In genomic region chr1:44947060-44947773, GRCh38 we compare ENCODE assay signal across 8 cellular contexts. TPM values are rescaled to one million over a fixed set of nuclear protein-coding genes. Genes with fewer than 3 reads are reported as not detected.
DNase-seq lines count a peak whose midpoint lies in the region; ATAC-seq, FAIRE-seq and TF ChIP-seq lines count a peak whose summit lies in the region.

No MANE protein-coding gene starts in this region.

- H3K27me3 ChIP-seq in mammary epithelial cell (ENCODE audit: insufficient read depth, low read length) = no peaks in the 10 kb centered on the region
- H3K27me3 ChIP-seq in GM12878 (replicated peaks in 1 of 2; ENCODE audit: control insufficient read depth in 2 of 2, insufficient read depth in 2 of 2, low read length in 1 of 2) = no peaks in the 10 kb centered on the region
- no peaks in the 10 kb centered on the region for H3K27me3 ChIP-seq in lower lobe of right lung (ENCODE audit: low read depth)

- RAD21 ChIA-PET in GM12878 (lab: Charles Lee; ENCODE audit: unreplicated experiment) = no interaction called here

- BruUV-seq in MCF 10A (replicated peaks; lab: Mats Ljungman, UMichigan) (no TSS peak), mammary epithelial cell (replicated peaks; lab: Mats Ljungman, UMichigan) (no TSS peak), GM12878 (replicated peaks; lab: Mats Ljungman, UMichigan) (no TSS peak)

- WGBS in mammary epithelial cell (ENCODE audit: low coverage, missing lambda C conversion rate) = 25% methylated on average over 4 of the region's 4 CpGs
- WGBS in GM12878 (ENCODE audit: insufficient coverage, insufficient replicate concordance, low lambda C conversion rate, missing lambda C conversion rate) = 71% methylated on average over 4 of the region's 4 CpGs

- 0 out of 3 replicates have a peak, but pooled peaks have one; percentile 26 for ATAC-seq in GM12878
- ATAC-seq in lower lobe of right lung = peak; percentile 52 to 61
- no peak for ATAC-seq in HG02798 (IDR thresholded peaks at IDR 0.05; ENCODE audit: poor library complexity, unreplicated experiment)
- no peak for ATAC-seq in GM21825 (IDR thresholded peaks at IDR 0.05; ENCODE audit: unreplicated experiment)

- TF ChIP-seq POLR2A in GM12878 (IDR thresholded peaks at IDR 0.05; ENCODE audit: low read depth, low read length) = no peak

- H3K27me3 Mint-ChIP-seq in MCF 10A (ENCODE audit: insufficient read depth, unreplicated experiment) = no peaks in the 10 kb centered on the region
- no peaks in the 10 kb centered on the region for H3K27me3 Mint-ChIP-seq in activated naive CD4-positive, alpha-beta T cell treated with anti-CD3 and anti-CD28 coated beads for 36 hours (ENCODE audit: low read depth)

- CTCF ChIA-PET in MCF 10A (lab: Yijun Ruan, JAX) = interaction anchor here (0.6 to 1.3 kb wide), 4 partner anchors 14 to 219 kb away, joined by 3 to 5 read pairs (median 4); no protein-coding TSS in a partner anchor
- CTCF ChIA-PET in mammary epithelial cell (lab: Charles Lee; ENCODE audit: low non-redundant PET) = no interaction called here
- CTCF ChIA-PET in GM12878 (lab: Yijun Ruan, JAX) = no interaction called here
- CTCF ChIA-PET in activated naive CD4-positive, alpha-beta T cell treated with anti-CD3 and anti-CD28 coated beads for 36 hours (lab: Charles Lee) = interaction anchor here (0.6 kb wide), 1 partner anchor 14 kb away, joined by 3 read pairs; no protein-coding TSS in a partner anchor

- H2AFZ ChIP-seq in mammary epithelial cell (ENCODE audit: low read depth, low read length) (no peak overlapping the region), GM12878 (ENCODE audit: control insufficient read depth, low read depth, low read length) (peak overlapping the region; percentile 15)

- H3K9me3 ChIP-seq in mammary epithelial cell (replicated peaks; ENCODE audit: insufficient read depth, low read length) (no peaks in the 10 kb centered on the region), GM12878 (replicated peaks; ENCODE audit: control insufficient read depth, insufficient read depth, low read length) (no peaks in the 10 kb centered on the region), lower lobe of right lung (no peaks in the 10 kb centered on the region)

- H3K4me3 ChIP-seq in mammary epithelial cell (replicated peaks in 1 of 3; ENCODE audit: insufficient read depth in 1 of 3, low read depth in 2 of 3, low read length in 3 of 3) (no peak overlapping the region), GM12878 (no peak overlapping the region), lower lobe of right lung (no peak overlapping the region)

- H3K9me3 Mint-ChIP-seq in MCF 10A (ENCODE audit: unreplicated experiment) = no peaks in the 10 kb centered on the region
- H3K9me3 Mint-ChIP-seq in activated naive CD4-positive, alpha-beta T cell treated with anti-CD3 and anti-CD28 coated beads for 36 hours = no peaks in the 10 kb centered on the region

- no peak overlapping the region for H3K27ac ChIP-seq in mammary epithelial cell (ENCODE audit: insufficient read depth, low read depth, low read length)
- H3K27ac ChIP-seq in GM12878 (ENCODE audit: control insufficient read depth, insufficient read depth) = peak overlapping the region; percentile 46
- H3K27ac ChIP-seq in lower lobe of right lung = no peak overlapping the region

- in situ Hi-C loops in mammary epithelial cell (cut with MboI; ENCODE audit: low sequenced_read_pairs in 2 of 2) (no loop called here), GM12878 (cut with MboI) (no loop called here)

- dilution Hi-C loops in mammary epithelial cell (cut with HindIII; ENCODE audit: low sequenced_read_pairs) = no loop called here

- no peak overlapping the region for H3K27ac Mint-ChIP-seq in MCF 10A (ENCODE audit: low read depth, unreplicated experiment)
- no peak overlapping the region for H3K27ac Mint-ChIP-seq in activated naive CD4-positive, alpha-beta T cell treated with anti-CD3 and anti-CD28 coated beads for 36 hours

- peak; percentile 26 for DNase-seq in MCF 10A (ENCODE audit: unreplicated experiment)
- no peak for DNase-seq in mammary epithelial cell
- no peak for DNase-seq in GM12878 (ENCODE audit: low read depth, low spot score)
- no peak for DNase-seq in lower lobe of right lung
- no peak for DNase-seq in activated CD8-positive, alpha-beta memory T cell treated with anti-CD3 and anti-CD28 coated beads for 24 hours
- DNase-seq in activated naive CD4-positive, alpha-beta T cell treated with anti-CD3 and anti-CD28 coated beads for 36 hours = no peak

- H3K4me1 ChIP-seq in mammary epithelial cell (ENCODE audit: insufficient read depth, low read length) = peaks cover 11% of the 10 kb centered on the region
- peaks cover 8% of the 10 kb centered on the region; the same call in 1 of the 2 replicates for H3K4me1 ChIP-seq in GM12878 (ENCODE audit: control insufficient read depth, insufficient read depth, low read length)
- H3K4me1 ChIP-seq in lower lobe of right lung = peaks cover 12% of the 10 kb centered on the region

- H3K4me1 Mint-ChIP-seq in MCF 10A (ENCODE audit: insufficient read depth, unreplicated experiment) = peaks cover 10% of the 10 kb centered on the region
- H3K4me1 Mint-ChIP-seq in activated naive CD4-positive, alpha-beta T cell treated with anti-CD3 and anti-CD28 coated beads for 36 hours (ENCODE audit: low read depth) = peaks cover 12% of the 10 kb centered on the region

- TF ChIP-seq CTCF in MCF 10A (IDR thresholded peaks at IDR 0.05; ENCODE audit: unreplicated experiment) = no peak
- TF ChIP-seq CTCF in mammary epithelial cell (conservative IDR thresholded peaks at IDR 0.05 in 1 of 2, IDR thresholded peaks at IDR 0.05 in 1 of 2; ENCODE audit: extremely low read depth in 1 of 2, insufficient read depth in 1 of 2, low read depth in 1 of 2, low read length in 2 of 2) = no peak
- TF ChIP-seq CTCF in GM12878 (IDR thresholded peaks at IDR 0.05 in 2 of 3, conservative IDR thresholded peaks at IDR 0.05 in 1 of 3; ENCODE audit: control insufficient read depth in 2 of 3, extremely low read depth in 1 of 3, insufficient read depth in 1 of 3, low read depth in 3 of 3, low read length in 3 of 3) = no peak
- no peak for TF ChIP-seq CTCF in lower lobe of right lung (IDR thresholded peaks at IDR 0.05)

- TF ChIP-seq RAD21 in GM12878 (IDR thresholded peaks at IDR 0.05; ENCODE audit: insufficient read depth, low read depth, low read length) = no peak

- H3K9ac ChIP-seq in mammary epithelial cell (ENCODE audit: insufficient read depth, low read length) = no peak overlapping the region
- H3K9ac ChIP-seq in GM12878 (ENCODE audit: control insufficient read depth, insufficient read depth, low read length) = no peak overlapping the region

- H3K4me2 ChIP-seq in mammary epithelial cell (ENCODE audit: insufficient read depth, low read depth, low read length) (no peak overlapping the region), GM12878 (ENCODE audit: control insufficient read depth, insufficient read depth) (peak overlapping the region; percentile 53)

- H3K4me3 Mint-ChIP-seq in MCF 10A (ENCODE audit: unreplicated experiment) = no peak overlapping the region
- H3K4me3 Mint-ChIP-seq in activated naive CD4-positive, alpha-beta T cell treated with anti-CD3 and anti-CD28 coated beads for 36 hours = no peak overlapping the region

- intact Hi-C loops in MCF 10A (cut with micrococcal nuclease) (no loop called here), mammary epithelial cell (cut with micrococcal nuclease) (no loop called here), GM12878 (cut with micrococcal nuclease; ENCODE audit: unreplicated experiment) (no loop called here), lower lobe of right lung (cut with DNase I) (no loop called here)
- intact Hi-C loops in activated naive CD4-positive, alpha-beta T cell treated with anti-CD3 and anti-CD28 coated beads for 36 hours (cut with micrococcal nuclease) = no loop called here

- no peaks in the 10 kb centered on the region for H3K36me3 Mint-ChIP-seq in MCF 10A (ENCODE audit: insufficient read depth, unreplicated experiment)
- peaks cover 2% of the 10 kb centered on the region for H3K36me3 Mint-ChIP-seq in activated naive CD4-positive, alpha-beta T cell treated with anti-CD3 and anti-CD28 coated beads for 36 hours (ENCODE audit: low read depth)

- SMC1A ChIA-PET in GM12878 (lab: Charles Lee; ENCODE audit: uncharacterized antibody, unreplicated experiment) = interaction anchor here (0.9 to 1.9 kb wide), 3 partner anchors 13 to 39 kb away, joined by 3 to 5 read pairs (median 4); partner anchors contain the start of gene EIF2B3

- no peak for FAIRE-seq in GM12878 (lab: Jason Lieb, UNC)

- POLR2A ChIA-PET in MCF 10A (lab: Yijun Ruan, JAX) = interaction anchor here (0.6 to 2.1 kb wide), 4 partner anchors 9 to 274 kb away, joined by 3 to 6 read pairs (median 4); no protein-coding TSS in a partner anchor
- POLR2A ChIA-PET in GM12878 (lab: Charles Lee) = interaction anchor here (0.7 kb wide), 1 partner anchor 574 kb away, joined by 3 read pairs; no protein-coding TSS in a partner anchor

- no peaks in the 10 kb centered on the region for H3K79me2 ChIP-seq in mammary epithelial cell (ENCODE audit: insufficient read depth, low read length)
- no peaks in the 10 kb centered on the region for H3K79me2 ChIP-seq in GM12878 (ENCODE audit: control insufficient read depth, insufficient read depth, low read length)

- TF ChIP-seq EP300 in GM12878 (IDR thresholded peaks at IDR 0.05; ENCODE audit: borderline replicate concordance in 1 of 2, control insufficient read depth in 1 of 2, low read depth in 2 of 2, low read length in 2 of 2) = no peak

- H4K20me1 ChIP-seq in mammary epithelial cell (ENCODE audit: insufficient read depth, low read length) (no peaks in the 10 kb centered on the region), GM12878 (ENCODE audit: control insufficient read depth, insufficient read depth) (no peaks in the 10 kb centered on the region)

- no peaks in the 10 kb centered on the region for H3K36me3 ChIP-seq in mammary epithelial cell (ENCODE audit: insufficient read depth, low read length)
- H3K36me3 ChIP-seq in GM12878 (ENCODE audit: control insufficient read depth in 2 of 2, insufficient read depth in 2 of 2, low read length in 1 of 2) = no peaks in the 10 kb centered on the region
- no peaks in the 10 kb centered on the region for H3K36me3 ChIP-seq in lower lobe of right lung

RNA-seq across cellular contexts. Expression of gene EIF2B3, which starts 39.2 kb away (rescaled TPM):
- total RNA-seq in MCF 10A (2022) (49.4 and 55.5 TPM in 2 replicates), mammary epithelial cell (10 to 100 TPM; 28.3 to 34.8 TPM), GM12878 (2014; rRNA removed) (31.2 TPM in 2 replicates), GM12878 (2014; rRNA removed; fragmentation: Illumina TruSeq; extraction: Trizol) (45.5 and 48.0 TPM in 2 replicates), GM12878 (2021) (35.3 and 35.9 TPM in 2 replicates), lower lobe of right lung (25.8 TPM)
- polyA plus RNA-seq in mammary epithelial cell (36.9 TPM), GM12878 (2011; rRNA removed) (42.5 and 55.3 TPM in 2 replicates), GM12878 (2014; fragmentation: Illumina TruSeq; extraction: Trizol) (39.7 and 54.5 TPM in 2 replicates), GM12878 (2014; fragmentation: Nextera tagmentation; extraction: Ambion mirVana) (100 to 1,000 TPM; 112 to 124 TPM), GM12878 (2014; rRNA removed) (29.7 and 30.5 TPM in 2 replicates), GM12878 (2016; fragmentation: Nextera tagmentation; extraction: Ambion mirVana) (10 to 100 TPM; 63.3 to 65.8 TPM)
- polyA minus RNA-seq in mammary epithelial cell = 49.1 TPM
- 70.5 and 77.6 TPM in 2 replicates for total RNA-seq in GM12878 (2013; cell fraction: nucleolus; rRNA removed)
- polyA plus RNA-seq in GM12878 (2011; ENCODE audit: low read depth) = 17.6 TPM
- 23.0 and 25.0 TPM in 2 replicates for polyA plus RNA-seq in GM12878 (2011; cell fraction: cytosol; rRNA removed)
- polyA plus RNA-seq in GM12878 (2011; cell fraction: nucleus; rRNA removed) = 16.9 and 22.3 TPM in 2 replicates
- 17.1 and 19.2 TPM in 2 replicates for polyA plus RNA-seq in GM12878 (2012)
- polyA minus RNA-seq in GM12878 (2011; rRNA and poly(A)+ RNA removed) = 26.9 and 48.3 TPM in 2 replicates
- polyA minus RNA-seq in GM12878 (2011; cell fraction: cytosol; rRNA and poly(A)+ RNA removed) = 9.5 and 11.2 TPM in 2 replicates
- 15.5 and 31.9 TPM in 2 replicates for polyA minus RNA-seq in GM12878 (2011; cell fraction: nucleus; rRNA and poly(A)+ RNA removed)
- 10 to 100 TPM; 43.5 to 48.3 TPM for total RNA-seq in activated naive CD4-positive, alpha-beta T cell treated with anti-CD3 and anti-CD28 coated beads for 36 hours

Comparison
In these comparisons a context has a peak if more than half of its experiments do, and no peak if none do; other contexts are left out.
1. CTCF ChIA-PET loops: an anchor here in MCF 10A (0.6 to 1.3 kb wide) and activated naive CD4-positive, alpha-beta T cell treated with anti-CD3 and anti-CD28 coated beads for 36 hours (0.6 kb wide); none called in mammary epithelial cell and GM12878.
2. ATAC-seq: peak in GM12878 (single experiment) and lower lobe of right lung (2 of 2); none in HG02798 (single experiment) and GM21825 (single experiment).